15 cellular contexts compared by ENCODE assay signal in genomic region chr6:31267504-31268371, GRCh38. TPM values are rescaled to one million over a fixed set of nuclear protein-coding genes. Genes with fewer than 3 reads are reported as not detected.
DNase-seq lines count a peak whose midpoint lies in the region; ATAC-seq and TF ChIP-seq lines count a peak whose summit lies in the region.
"Had no signal": no experiment of that assay in that cellular context is flagged by ENCODE, and none has a peak within 500 bp of the region (broad histone marks: within the 10 kb centered on the region; RNA-seq: fewer than 3 reads in every experiment).

No MANE protein-coding gene starts in this region.

- DNase-seq in NCI-H2081 (lab: John Stamatoyannopoulos, UW) (peak; percentile 24 to 53), NCI-H2081 treated with DMSO at 0.1 percent for 48 hours (lab: John Stamatoyannopoulos, UW) (no peak), NCI-H146 treated with DMSO at 0.1 percent for 48 hours (lab: John Stamatoyannopoulos, UW; ENCODE audit: unreplicated experiment) (peak; percentile 80), GM20000 (ENCODE audit: low spot score) (no peak), middle frontal gyrus (ENCODE audit: extremely low spot score, low spot score) (no peak)
- DNase-seq in natural killer cell treated with Interleukin-12 subunit alpha and Interleukin-12 subunit beta and Interleukin-15 and Interleukin-18, amount 100 ng/mL, for 72 hours (ENCODE audit: low spot score), result no peak
- DNase-seq: 8988T; activated CD8-positive, alpha-beta memory T cell treated with anti-CD3 and anti-CD28 coated beads, Interleukin-2, amount 50 U/mL, for 48 hours; NCI-H2029; PC-9; sigmoid colon; thyroid gland had no signal

- peak overlapping the region; percentile 48 for H3K27ac Mint-ChIP-seq in activated naive CD4-positive, alpha-beta T cell treated with anti-CD3 and anti-CD28 coated beads, Interleukin-2, amount 50 U/mL, for 24 hours
- peak overlapping the region; percentile 42 to 100 for H3K27ac Mint-ChIP-seq in natural killer cell treated with Interleukin-12 subunit alpha and Interleukin-12 subunit beta and Interleukin-15 and Interleukin-18, amount 100 ng/mL, for 72 hours

- H3K9me3 Mint-ChIP-seq in activated naive CD4-positive, alpha-beta T cell treated with anti-CD3 and anti-CD28 coated beads, Interleukin-2, amount 50 U/mL, for 24 hours, result no peaks in the 10 kb centered on the region
- H3K9me3 Mint-ChIP-seq in natural killer cell treated with Interleukin-12 subunit alpha and Interleukin-12 subunit beta and Interleukin-15 and Interleukin-18, amount 100 ng/mL, for 72 hours, result peaks cover 5% of the 10 kb centered on the region

- TF ChIP-seq CTCF in GM20000 (IDR thresholded peaks at IDR 0.05; ENCODE audit: extremely low read depth, missing control alignments), result no peak

- H3K36me3 Mint-ChIP-seq in activated naive CD4-positive, alpha-beta T cell treated with anti-CD3 and anti-CD28 coated beads, Interleukin-2, amount 50 U/mL, for 24 hours, result peaks cover 19% of the 10 kb centered on the region
- H3K36me3 Mint-ChIP-seq in natural killer cell treated with Interleukin-12 subunit alpha and Interleukin-12 subunit beta and Interleukin-15 and Interleukin-18, amount 100 ng/mL, for 72 hours, result peaks cover 39% of the 10 kb centered on the region

- H3K4me1 Mint-ChIP-seq in activated naive CD4-positive, alpha-beta T cell treated with anti-CD3 and anti-CD28 coated beads, Interleukin-2, amount 50 U/mL, for 24 hours, result peaks cover 50% of the 10 kb centered on the region
- peaks cover 41 to 46% of the 10 kb centered on the region in 2 donors for H3K4me1 Mint-ChIP-seq in natural killer cell treated with Interleukin-12 subunit alpha and Interleukin-12 subunit beta and Interleukin-15 and Interleukin-18, amount 100 ng/mL, for 72 hours (ENCODE audit: low read depth in 2 of 2)

- peak overlapping the region; percentile 9 for H3K4me3 Mint-ChIP-seq in activated naive CD4-positive, alpha-beta T cell treated with anti-CD3 and anti-CD28 coated beads, Interleukin-2, amount 50 U/mL, for 24 hours
- H3K4me3 Mint-ChIP-seq in natural killer cell treated with Interleukin-12 subunit alpha and Interleukin-12 subunit beta and Interleukin-15 and Interleukin-18, amount 100 ng/mL, for 72 hours, result peak overlapping the region; percentile 80

- no peak for ATAC-seq in natural killer cell treated with Interleukin-12 subunit alpha and Interleukin-12 subunit beta and Interleukin-15 and Interleukin-18, amount 100 ng/mL, for 72 hours
- no peak for ATAC-seq in GM21717 (IDR thresholded peaks at IDR 0.05; ENCODE audit: unreplicated experiment)
- ATAC-seq: esophagus mucosa had no signal

- H3K27me3 Mint-ChIP-seq in activated naive CD4-positive, alpha-beta T cell treated with anti-CD3 and anti-CD28 coated beads, Interleukin-2, amount 50 U/mL, for 24 hours, result no peaks in the 10 kb centered on the region
- no peaks in the 10 kb centered on the region for H3K27me3 Mint-ChIP-seq in natural killer cell treated with Interleukin-12 subunit alpha and Interleukin-12 subunit beta and Interleukin-15 and Interleukin-18, amount 100 ng/mL, for 72 hours

RNA-seq across cellular contexts. Expression of gene HLA-C, which starts 4.2 kb away (rescaled TPM):
- total RNA-seq in natural killer cell treated with Interleukin-12 subunit alpha and Interleukin-12 subunit beta and Interleukin-15 and Interleukin-18, amount 100 ng/mL, for 72 hours, result 1,000 to 10,000 TPM; 1,205 to 1,894 TPM

Comparison
In these comparisons a context has a peak if more than half of its experiments do, and no peak if none do; other contexts are left out.
1. DNase-seq: peak in NCI-H2081 (2 of 2) and NCI-H146 treated with DMSO at 0.1 percent for 48 hours (single experiment); none in NCI-H2081 treated with DMSO at 0.1 percent for 48 hours (single experiment), natural killer cell treated with Interleukin-12 subunit alpha and Interleukin-12 subunit beta and Interleukin-15 and Interleukin-18, amount 100 ng/mL, for 72 hours (single experiment), GM20000 (single experiment) and middle frontal gyrus (single experiment).